8 cellular contexts compared by ENCODE assay signal in the genomic region with DNA sequence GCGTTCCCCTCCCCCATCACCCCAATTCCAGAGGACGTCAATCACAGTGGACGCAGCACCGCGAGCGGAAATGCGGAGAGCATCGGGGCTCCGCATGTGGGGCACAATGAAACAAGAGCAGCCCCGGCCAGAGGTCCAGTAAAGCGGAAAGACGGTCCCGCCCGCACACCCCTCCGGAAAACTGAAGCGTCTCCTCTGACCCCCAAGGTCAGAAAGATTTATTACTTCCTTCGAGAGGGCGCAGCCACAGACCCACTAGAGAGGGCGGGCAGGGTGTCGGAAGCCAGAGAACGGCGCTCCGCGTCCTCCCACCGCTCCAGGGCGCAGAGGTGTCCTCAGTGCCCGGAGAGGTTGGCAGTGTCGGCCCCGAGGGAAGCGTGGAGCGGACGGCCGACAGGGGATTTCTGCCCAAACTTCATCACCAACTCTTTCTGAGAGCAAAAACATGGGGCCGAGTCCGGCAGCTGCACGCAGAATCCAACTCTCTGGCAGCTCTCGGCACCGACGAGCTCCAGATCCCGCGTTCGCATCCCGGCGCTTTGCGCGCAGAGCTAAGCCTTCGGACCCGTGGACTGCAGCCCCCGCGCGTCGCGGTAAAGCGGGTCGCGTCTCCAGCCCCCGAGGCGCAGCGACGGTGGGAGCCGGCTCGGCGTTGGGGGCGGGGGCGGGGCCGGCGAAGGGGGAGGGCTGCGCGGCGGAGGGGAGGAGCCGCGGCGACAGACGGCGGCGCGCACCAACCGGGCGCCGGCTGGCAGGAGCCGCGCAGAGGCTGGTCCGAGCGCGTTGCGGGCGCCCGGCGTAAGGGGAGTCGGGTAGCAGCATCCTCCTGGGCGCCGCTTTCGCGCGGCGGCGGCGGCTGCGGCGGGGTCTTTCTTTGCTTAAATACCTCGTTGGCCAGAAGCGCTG. TPM values are rescaled to one million over a fixed set of nuclear protein-coding genes. Genes with fewer than 3 reads are reported as not detected.
DNase-seq lines count a peak whose midpoint lies in the region; ATAC-seq and TF ChIP-seq lines count a peak whose summit lies in the region.

A gene with protein sequence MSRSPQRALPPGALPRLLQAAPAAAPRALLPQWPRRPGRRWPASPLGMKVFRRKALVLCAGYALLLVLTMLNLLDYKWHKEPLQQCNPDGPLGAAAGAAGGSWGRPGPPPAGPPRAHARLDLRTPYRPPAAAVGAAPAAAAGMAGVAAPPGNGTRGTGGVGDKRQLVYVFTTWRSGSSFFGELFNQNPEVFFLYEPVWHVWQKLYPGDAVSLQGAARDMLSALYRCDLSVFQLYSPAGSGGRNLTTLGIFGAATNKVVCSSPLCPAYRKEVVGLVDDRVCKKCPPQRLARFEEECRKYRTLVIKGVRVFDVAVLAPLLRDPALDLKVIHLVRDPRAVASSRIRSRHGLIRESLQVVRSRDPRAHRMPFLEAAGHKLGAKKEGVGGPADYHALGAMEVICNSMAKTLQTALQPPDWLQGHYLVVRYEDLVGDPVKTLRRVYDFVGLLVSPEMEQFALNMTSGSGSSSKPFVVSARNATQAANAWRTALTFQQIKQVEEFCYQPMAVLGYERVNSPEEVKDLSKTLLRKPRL (plus strand): TSS at position 763 of the 906 bp plus-strand sequence. CDS start 1,046 bp downstream, outside the sequence.

- peak; percentile 84 for ATAC-seq in T-helper 17 cell

- TF ChIP-seq CTCF in Loucy (conservative IDR thresholded peaks at IDR 0.05; ENCODE audit: low read length) (no peak), ascending aorta (IDR thresholded peaks at IDR 0.05) (no peak), hepatocyte (IDR thresholded peaks at IDR 0.05; ENCODE audit: poor library complexity) (no peak)

- intact Hi-C loops in ascending aorta (cut with DNase I): no loop called here

- H3K27me3 ChIP-seq in Loucy (ENCODE audit: insufficient read depth, low read length, poor library complexity, severe bottlenecking) (no peaks in the 10 kb centered on the region), ascending aorta (no peaks in the 10 kb centered on the region), hepatocyte (peaks cover 65% of the 10 kb centered on the region)

- H3K4me1 Mint-ChIP-seq in T-helper 17 cell: peaks cover 11% of the 10 kb centered on the region

- peaks cover 5% of the 10 kb centered on the region; the same call in 1 of the 2 replicates for H3F3A ChIP-seq in Loucy (ENCODE audit: low read depth)

- peak within 1 kb of the TSS; percentile 45 for H3K27ac Mint-ChIP-seq in T-helper 17 cell

- H2AFZ ChIP-seq in Loucy (ENCODE audit: low read length) (peak within 1 kb of the TSS; percentile 93), hepatocyte (peak within 1 kb of the TSS; percentile 98)

- H3K27ac ChIP-seq in ascending aorta (peak within 1 kb of the TSS in 1 of 2 donors; percentile 37), hepatocyte (peak within 1 kb of the TSS; percentile 73)

- H3K4me2 ChIP-seq in Loucy (ENCODE audit: low read depth, low read length, poor library complexity, severe bottlenecking) (peak within 1 kb of the TSS; percentile 72), hepatocyte (peak within 1 kb of the TSS; percentile 83)

- H3K4me1 ChIP-seq in Loucy (ENCODE audit: insufficient read depth, low read length, poor library complexity, severe bottlenecking): peaks cover 7% of the 10 kb centered on the region
- peaks cover 5 to 6% of the 10 kb centered on the region in 2 donors for H3K4me1 ChIP-seq in ascending aorta
- H3K4me1 ChIP-seq in hepatocyte (ENCODE audit: insufficient read depth): no peaks in the 10 kb centered on the region

- peak within 1 kb of the TSS; percentile 78 for H3K9ac ChIP-seq in Loucy (ENCODE audit: low read depth, low read length, poor library complexity, severe bottlenecking)

- no peaks in the 10 kb centered on the region for H3K9me3 ChIP-seq in Loucy (ENCODE audit: insufficient read depth, low read depth, low read length)
- no peaks in the 10 kb centered on the region for H3K9me3 ChIP-seq in T-helper 17 cell (ENCODE audit: control insufficient read depth, low read length, poor library complexity, severe bottlenecking)
- H3K9me3 ChIP-seq in ascending aorta: no peaks in the 10 kb centered on the region
- no peaks in the 10 kb centered on the region for H3K9me3 ChIP-seq in hepatocyte (ENCODE audit: low read depth)

- peak within 1 kb of the TSS; percentile 93 for H3K4me3 Mint-ChIP-seq in T-helper 17 cell

- H3K36me3 ChIP-seq in Loucy (ENCODE audit: insufficient read depth, low read length) (no peaks in the 10 kb centered on the region), ascending aorta (no peaks in the 10 kb centered on the region), hepatocyte (replicated peaks; ENCODE audit: insufficient read depth, low read depth) (no peaks in the 10 kb centered on the region)

- H3K9me2 ChIP-seq in Loucy (replicated peaks; ENCODE audit: low read depth, low read length) (no peaks in the 10 kb centered on the region), hepatocyte (replicated peaks; ENCODE audit: insufficient read depth) (no peaks in the 10 kb centered on the region)

- no peaks in the 10 kb centered on the region for H4K20me1 ChIP-seq in Loucy (ENCODE audit: insufficient read depth, low read length, poor library complexity, severe bottlenecking)
- H4K20me1 ChIP-seq in hepatocyte (ENCODE audit: insufficient read depth, poor library complexity, severe bottlenecking): no peaks in the 10 kb centered on the region

- DNase-seq in GM04504 (ENCODE audit: low read depth) (peak; percentile 42), GOT3 (lab: John Stamatoyannopoulos, UW) (peak; percentile 67), T-helper 17 cell (peak; percentile 39 to 51 (median 46)), ascending aorta (ENCODE audit: low spot score in 2 of 2) (peak in 1 of 2 donors; percentile 68), hepatocyte (ENCODE audit: low spot score) (peak; percentile 84), retina (peak; percentile 91), LoVo (ENCODE audit: low spot score) (no peak)

- H3K79me2 ChIP-seq in Loucy (ENCODE audit: insufficient read depth, low read length) (no peaks in the 10 kb centered on the region), hepatocyte (peaks cover 7% of the 10 kb centered on the region)

- 3% methylated on average over 62 of the region's 102 CpGs for WGBS in hepatocyte (ENCODE audit: low lambda C conversion rate, missing lambda C conversion rate)

- H3K27me3 Mint-ChIP-seq in T-helper 17 cell: peaks cover 26% of the 10 kb centered on the region

- H3K4me3 ChIP-seq in Loucy (ENCODE audit: low read length, poor library complexity, severe bottlenecking) (peak within 1 kb of the TSS; percentile 82), ascending aorta (peak within 1 kb of the TSS; percentile 87 to 89), hepatocyte (peak within 1 kb of the TSS; percentile 77)

- no peaks in the 10 kb centered on the region for H3K36me3 Mint-ChIP-seq in T-helper 17 cell (ENCODE audit: low read depth)

RNA-seq across cellular contexts. Expression of the gene that starts here (rescaled TPM):
- total RNA-seq in T-helper 17 cell: 1 to 10 TPM; 1.8 to 2.2 TPM
- 16.6 TPM for total RNA-seq in ascending aorta
- total RNA-seq in hepatocyte: 14.4 and 16.1 TPM in 2 replicates
- 12.2 and 12.5 TPM in 2 replicates for polyA plus RNA-seq in hepatocyte
